16 cellular contexts compared by ENCODE assay signal in the genomic region with DNA sequence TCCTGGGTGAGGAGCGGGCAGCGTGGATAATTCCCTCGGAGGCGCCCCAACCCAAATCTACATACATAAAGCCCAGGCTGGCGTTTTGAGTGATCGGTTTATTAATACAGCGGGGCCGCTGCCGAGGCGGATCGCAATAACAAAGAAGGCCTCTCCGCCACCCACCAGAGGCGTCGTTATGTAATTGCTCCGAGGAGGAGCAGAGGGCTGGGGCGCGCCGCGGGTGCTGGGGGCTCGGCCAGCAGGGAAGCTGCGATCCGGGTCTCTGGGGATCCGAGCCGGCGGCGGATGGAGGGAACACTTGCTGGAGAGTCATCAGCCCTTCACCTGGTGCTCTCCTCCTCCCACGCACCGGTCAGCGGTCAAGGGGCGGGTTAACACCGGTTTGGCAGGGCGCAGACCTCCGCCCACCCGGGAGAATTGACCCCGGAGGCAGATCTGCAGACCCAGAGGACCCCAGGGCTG. TPM values are rescaled to one million over a fixed set of nuclear protein-coding genes. Genes with fewer than 3 reads are reported as not detected.
DNase-seq lines count a peak whose midpoint lies in the region; ATAC-seq and TF ChIP-seq lines count a peak whose summit lies in the region.
"Had no signal": no experiment of that assay in that cellular context is flagged by ENCODE, and none has a peak within 500 bp of the region (broad histone marks: within the 10 kb centered on the region; RNA-seq: fewer than 3 reads in every experiment).

No MANE protein-coding gene starts in this region.

- H3K27me3 Mint-ChIP-seq in Caco-2 (ENCODE audit: insufficient read depth, unreplicated experiment): no peaks in the 10 kb centered on the region
- H3K27me3 Mint-ChIP-seq: T-cell had no signal

- POLR2A ChIA-PET in Caco-2 (lab: Charles Lee): no interaction called here

- WGBS in esophagus muscularis mucosa: 44% methylated on average over 12 of the region's 35 CpGs
- 12 to 14% methylated on average over 26 to 28 of the region's 35 CpGs for WGBS in mesodermal cell (ENCODE audit: insufficient coverage in 2 of 2), 2 experiments
- 27 to 40% (median 35%) methylated on average over 30 to 35 of the region's 35 CpGs for WGBS in psoas muscle, 3 donors

- H3K4me3 ChIP-seq in Caco-2 (ENCODE audit: low read depth, low read length): no peak overlapping the region
- peak overlapping the region; percentile 4 to 27 (median 21) for H3K4me3 ChIP-seq in esophagus muscularis mucosa
- H3K4me3 ChIP-seq in mesodermal cell (ENCODE audit: extremely low read depth, insufficient read depth, low read length, poor library complexity, severe bottlenecking): no peak overlapping the region
- H3K4me3 ChIP-seq in psoas muscle: no peak overlapping the region

- peaks cover 6% of the 10 kb centered on the region for H3K4me1 Mint-ChIP-seq in Caco-2 (ENCODE audit: low read depth, unreplicated experiment)

- no peaks in the 10 kb centered on the region for H3K9me3 Mint-ChIP-seq in Caco-2 (ENCODE audit: unreplicated experiment)
- H3K9me3 Mint-ChIP-seq: activated naive CD8-positive, alpha-beta T cell treated with anti-CD3 and anti-CD28 coated beads, Interleukin-2, amount 10 ng/mL, durations not matched to agents 7 days and 5 days; T-cell had no signal

- no peak for TF ChIP-seq POLR2A in esophagus muscularis mucosa (IDR thresholded peaks at IDR 0.05; ENCODE audit: low read depth)

- TF ChIP-seq CTCF in Caco-2 (IDR thresholded peaks at IDR 0.05; ENCODE audit: insufficient read depth in 1 of 2, low read depth in 1 of 2, low read length in 1 of 2, severe bottlenecking in 1 of 2, unreplicated experiment in 1 of 2) (no peak), esophagus muscularis mucosa (IDR thresholded peaks at IDR 0.05) (no peak), psoas muscle (IDR thresholded peaks at IDR 0.05) (no peak)

- H3K36me3 ChIP-seq in Caco-2 (ENCODE audit: control insufficient read depth, insufficient read depth, low read length) (no peaks in the 10 kb centered on the region), esophagus muscularis mucosa (no peaks in the 10 kb centered on the region), mesodermal cell (ENCODE audit: control insufficient read depth, insufficient read depth, low read length) (no peaks in the 10 kb centered on the region), psoas muscle (ENCODE audit: insufficient read depth in 1 of 2, low read depth in 1 of 2) (no peaks in the 10 kb centered on the region)

- no TSS peak for BruUV-seq in Caco-2 (replicated peaks; lab: Mats Ljungman, UMichigan)

- H3K27ac Mint-ChIP-seq in Caco-2 (ENCODE audit: unreplicated experiment): no peak overlapping the region
- H3K27ac Mint-ChIP-seq: activated naive CD8-positive, alpha-beta T cell treated with anti-CD3 and anti-CD28 coated beads, Interleukin-2, amount 10 ng/mL, durations not matched to agents 7 days and 5 days; T-cell had no signal

- intact Hi-C loops in Caco-2 (cut with micrococcal nuclease; ENCODE audit: unreplicated experiment): no loop called here
- intact Hi-C loops in esophagus muscularis mucosa (cut with DNase I): no loop called here
- intact Hi-C loops in psoas muscle (cut with DNase I): no loop called here

- no peaks in the 10 kb centered on the region for H3K36me3 Mint-ChIP-seq in Caco-2 (ENCODE audit: insufficient read depth, unreplicated experiment)
- H3K36me3 Mint-ChIP-seq: activated naive CD8-positive, alpha-beta T cell treated with anti-CD3 and anti-CD28 coated beads, Interleukin-2, amount 10 ng/mL, durations not matched to agents 7 days and 5 days; T-cell had no signal

- H3K9me3 ChIP-seq in Caco-2 (no peaks in the 10 kb centered on the region), esophagus muscularis mucosa (no peaks in the 10 kb centered on the region), mesodermal cell (ENCODE audit: control insufficient read depth, low read length) (no peaks in the 10 kb centered on the region), psoas muscle (no peaks in the 10 kb centered on the region)

- no peak overlapping the region for H3K27ac ChIP-seq in esophagus muscularis mucosa (replicated peaks in 1 of 4)
- H3K27ac ChIP-seq in mesodermal cell (ENCODE audit: low read depth, low read length, severe bottlenecking): peak overlapping the region; percentile 23
- no peak overlapping the region for H3K27ac ChIP-seq in psoas muscle

- no peak for DNase-seq in Caco-2
- peak; percentile 67 for DNase-seq in NCI-H1092 treated with DMSO at 0.1 percent for 48 hours (lab: John Stamatoyannopoulos, UW)
- no peak for DNase-seq in esophagus muscularis mucosa (ENCODE audit: extremely low spot score)
- DNase-seq in psoas muscle: no peak
- no peak for DNase-seq in hepatic stellate cell (ENCODE audit: low spot score)
- DNase-seq: activated CD4-positive, alpha-beta T cell treated with anti-CD3 and anti-CD28 coated beads for 1 hour; activated naive CD8-positive, alpha-beta T cell treated with anti-CD3 and anti-CD28 coated beads, Interleukin-2, amount 10 ng/mL, durations not matched to agents 7 days and 5 days; AML-193; DMS79 treated with DMSO at 0.1 percent for 48 hours; Karpas-422; NCI-H2029 treated with DMSO at 0.1 percent for 48 hours; stimulated activated naive CD8-positive, alpha-beta T cell treated with anti-CD3 and anti-CD28 coated beads, Interleukin-15, Interleukin-2, amounts not matched to agents 100 U/mL and 50 U/mL, for 24 hours; T-cell had no signal

- no peak for TF ChIP-seq EP300 in esophagus muscularis mucosa (IDR thresholded peaks at IDR 0.05)

- H3K27me3 ChIP-seq in Caco-2 (replicated peaks; ENCODE audit: control insufficient read depth, insufficient read depth, low read length) (no peaks in the 10 kb centered on the region), esophagus muscularis mucosa (no peaks in the 10 kb centered on the region), psoas muscle (ENCODE audit: insufficient read depth in 3 of 3, low read length in 2 of 3) (peaks cover 0 to 9% (median 0%) of the 10 kb centered on the region in 3 donors)

- H3K4me1 ChIP-seq in Caco-2: peaks cover 12% of the 10 kb centered on the region
- peaks cover 14 to 33% (median 31%) of the 10 kb centered on the region in 4 donors for H3K4me1 ChIP-seq in esophagus muscularis mucosa
- peaks cover 70% of the 10 kb centered on the region for H3K4me1 ChIP-seq in mesodermal cell (ENCODE audit: control insufficient read depth, insufficient read depth, low read length, poor library complexity, severe bottlenecking)
- no peaks in the 10 kb centered on the region for H3K4me1 ChIP-seq in psoas muscle

- CTCF ChIA-PET in Caco-2 (lab: Charles Lee): no interaction called here

- H3K4me3 Mint-ChIP-seq in Caco-2 (ENCODE audit: unreplicated experiment): peak overlapping the region; percentile 58
- H3K4me3 Mint-ChIP-seq: activated naive CD8-positive, alpha-beta T cell treated with anti-CD3 and anti-CD28 coated beads, Interleukin-2, amount 10 ng/mL, durations not matched to agents 7 days and 5 days; T-cell had no signal

- no peak for ATAC-seq in psoas muscle
- no peak for ATAC-seq in HG02571 (IDR thresholded peaks at IDR 0.05; ENCODE audit: unreplicated experiment)
- no peak for ATAC-seq in HG03469 (IDR thresholded peaks at IDR 0.05; ENCODE audit: unreplicated experiment)
- ATAC-seq: stimulated activated naive CD8-positive, alpha-beta T cell treated with anti-CD3 and anti-CD28 coated beads, Interleukin-15, Interleukin-2, amounts not matched to agents 100 U/mL and 50 U/mL, for 24 hours; T-cell had no signal

RNA-seq across cellular contexts. Expression of a gene that starts 6.4 kb away (rescaled TPM):
- total RNA-seq in Caco-2 (2022): 4.4 and 7.7 TPM in 2 replicates
- 10 to 100 TPM; 51.1 to 76.1 (median 59.2) TPM for total RNA-seq in esophagus muscularis mucosa
- polyA plus RNA-seq in mesodermal cell (2013, experiment 1 of 2): 155 TPM
- polyA plus RNA-seq in mesodermal cell (2013, experiment 2 of 2): 115 TPM
- 10 to 100 TPM in 3 of 4 donors, 1 to 10 TPM in 1; 8.3 to 16.5 (median 15.0) TPM for total RNA-seq in psoas muscle
- 1 to 10 TPM; 4.8 to 8.2 (median 4.9) TPM for polyA plus RNA-seq in psoas muscle

Comparison
In these comparisons a context has a peak if more than half of its experiments do, and no peak if none do; other contexts are left out.
1. H3K4me3 ChIP-seq: peak in esophagus muscularis mucosa (4 of 4); none in Caco-2 (single experiment), mesodermal cell (single experiment) and psoas muscle (single experiment).